In genomic region chr9:86281577-86282076, GRCh38 we compare ENCODE assay signal across 8 cellular contexts. TPM values are rescaled to one million over a fixed set of nuclear protein-coding genes. Genes with fewer than 3 reads are reported as not detected.
A peak's percentile ranks its signal among the peaks of the same experiment; 100 is the strongest.
DNase-seq lines count a peak whose midpoint lies in the region; ATAC-seq and TF ChIP-seq lines count a peak whose summit lies in the region.

No MANE protein-coding gene starts in this region.

- no CpG with 5 or more reads among the region's 31 CpGs for WGBS in neuronal stem cell (ENCODE audit: extremely low coverage in 2 of 2, insufficient read length in 2 of 2, insufficient replicate concordance in 1 of 2), 2 donors

- POLR2A ChIA-PET in RWPE1 (lab: Yijun Ruan, JAX; ENCODE audit: low non-redundant PET) = interaction anchor here (1.4 kb wide), 1 partner anchor 18 kb away, joined by 4 read pairs; no protein-coding TSS in a partner anchor

- peak overlapping the region; percentile 39 for H3K14ac ChIP-seq in neuronal stem cell (ENCODE audit: low read length)

- H3K4me2 ChIP-seq in neuronal stem cell (ENCODE audit: insufficient read depth, low read length, poor library complexity, severe bottlenecking) = peak overlapping the region; percentile 46

- no peaks in the 10 kb centered on the region for H3K9me3 ChIP-seq in neuronal stem cell (replicated peaks in 1 of 2; ENCODE audit: control insufficient read depth in 2 of 2, insufficient read depth in 1 of 2, low read depth in 1 of 2, low read length in 2 of 2)

- H3K27ac Mint-ChIP-seq in activated T-cell treated with anti-CD3 and anti-CD28 coated beads, Interleukin-2, amount 50 U/mL, for 24 hours = peak overlapping the region; percentile 99

- no peak overlapping the region for H4K91ac ChIP-seq in neuronal stem cell (ENCODE audit: low read depth, low read length, poor library complexity)

- no peaks in the 10 kb centered on the region for H3K27me3 ChIP-seq in neuronal stem cell (ENCODE audit: control insufficient read depth in 3 of 3, insufficient read depth in 3 of 3, low read depth in 1 of 3, low read length in 3 of 3)

- peaks cover 9 to 21% of the 10 kb centered on the region in 2 donors for H3K4me1 ChIP-seq in neuronal stem cell (ENCODE audit: control insufficient read depth in 2 of 2, insufficient read depth in 1 of 2, low read depth in 1 of 2, low read length in 2 of 2)

- H2BK120ac ChIP-seq in neuronal stem cell (ENCODE audit: low read depth, low read length) = no peak overlapping the region

- H3K27ac ChIP-seq in RWPE1 = peak overlapping the region; percentile 94
- H3K27ac ChIP-seq in neuronal stem cell (replicated peaks; ENCODE audit: low read length) = peak overlapping the region; percentile 79

- H3K4me1 Mint-ChIP-seq in activated T-cell treated with anti-CD3 and anti-CD28 coated beads, Interleukin-2, amount 50 U/mL, for 24 hours (ENCODE audit: low read depth) = peaks cover 59% of the 10 kb centered on the region

- peaks cover 0 to 13% of the 10 kb centered on the region in 2 donors for H3K36me3 ChIP-seq in neuronal stem cell (replicated peaks in 1 of 2; ENCODE audit: control insufficient read depth in 2 of 2, insufficient read depth in 2 of 2, low read length in 2 of 2)

- H3K23ac ChIP-seq in neuronal stem cell (ENCODE audit: low read depth, low read length, poor library complexity) = peak overlapping the region; percentile 45

- H3K79me1 ChIP-seq in neuronal stem cell (ENCODE audit: low read depth, low read length) = no peaks in the 10 kb centered on the region

- H2BK5ac ChIP-seq in neuronal stem cell (ENCODE audit: low read length) = peak overlapping the region; percentile 85

- DNase-seq in activated T-cell treated with anti-CD3 and anti-CD28 coated beads, Interleukin-2, amount 50 U/mL, for 24 hours = peak; percentile 84
- no peak for DNase-seq in activated T-cell treated with anti-CD3 and anti-CD28 coated beads, Interleukin-2, amount 50 U/mL, for 48 hours
- DNase-seq in RWPE1 (ENCODE audit: low spot score) (no peak), epithelial cell of esophagus (ENCODE audit: low read depth) (peak; percentile 27), neuronal stem cell (ENCODE audit: low spot score) (peak; percentile 60), UCSD-AML1 (lab: John Stamatoyannopoulos, UW; ENCODE audit: unreplicated experiment) (no peak), hippocampal formation (lab: John Stamatoyannopoulos, UW) (no peak)

- H3K36me3 Mint-ChIP-seq in activated T-cell treated with anti-CD3 and anti-CD28 coated beads, Interleukin-2, amount 50 U/mL, for 24 hours (ENCODE audit: low read depth) = peaks cover 48% of the 10 kb centered on the region

- peak overlapping the region; percentile 99 for H2AFZ ChIP-seq in neuronal stem cell (ENCODE audit: low read length)

- peak overlapping the region; percentile 96 for H3K18ac ChIP-seq in neuronal stem cell (ENCODE audit: low read length)

- no peak overlapping the region for H2BK12ac ChIP-seq in neuronal stem cell (ENCODE audit: low read length)

- ATAC-seq in HG02885 (IDR thresholded peaks at IDR 0.05; ENCODE audit: poor library complexity, unreplicated experiment) = peak; percentile 34

- H2AK5ac ChIP-seq in neuronal stem cell (ENCODE audit: low read depth, low read length) = no peak overlapping the region

- H3K9ac ChIP-seq in neuronal stem cell (ENCODE audit: low read depth, low read length, poor library complexity) = peak overlapping the region; percentile 95

- H4K8ac ChIP-seq in neuronal stem cell (ENCODE audit: low read depth, low read length) = no peak overlapping the region

- H3K4me3 ChIP-seq in epithelial cell of esophagus (ENCODE audit: low read length) (peak overlapping the region; percentile 78), neuronal stem cell (ENCODE audit: low read length in 2 of 2) (peak overlapping the region; percentile 80 to 95)

- H3K4me3 Mint-ChIP-seq in activated T-cell treated with anti-CD3 and anti-CD28 coated beads, Interleukin-2, amount 50 U/mL, for 24 hours = peak overlapping the region; percentile 82

- CTCF ChIA-PET in RWPE1 (lab: Yijun Ruan, JAX) = no interaction called here

- no peak for TF ChIP-seq CTCF in RWPE1 (conservative IDR thresholded peaks at IDR 0.05; ENCODE audit: low read depth)
- TF ChIP-seq CTCF in epithelial cell of esophagus (IDR thresholded peaks at IDR 0.05; ENCODE audit: insufficient read depth, low read depth, low read length, missing control alignments) = no peak

- no peak overlapping the region for H2BK15ac ChIP-seq in neuronal stem cell (ENCODE audit: low read length)

- H3K9me3 Mint-ChIP-seq in activated T-cell treated with anti-CD3 and anti-CD28 coated beads, Interleukin-2, amount 50 U/mL, for 24 hours = no peaks in the 10 kb centered on the region

- H3K27me3 Mint-ChIP-seq in activated T-cell treated with anti-CD3 and anti-CD28 coated beads, Interleukin-2, amount 50 U/mL, for 24 hours = no peaks in the 10 kb centered on the region

- no peak overlapping the region for H3K4ac ChIP-seq in neuronal stem cell (ENCODE audit: low read length)

RNA-seq across cellular contexts. Expression of gene ISCA1, which starts 0.7 kb away (rescaled TPM):
- polyA plus RNA-seq in neuronal stem cell (2013, experiment 1 of 2) = 21.0 TPM
- 21.0 TPM for polyA plus RNA-seq in neuronal stem cell (2013, experiment 2 of 2)

RNA-seq across cellular contexts. Expression of gene C9orf153, which starts 22.2 kb away (rescaled TPM):
- polyA plus RNA-seq in neuronal stem cell (2013, experiment 1 of 2) = 0.08 TPM
- polyA plus RNA-seq in neuronal stem cell (2013, experiment 2 of 2) = 0.07 TPM

Comparison
In these comparisons a context has a peak if more than half of its experiments do, and no peak if none do; other contexts are left out.
1. DNase-seq: peak in activated T-cell treated with anti-CD3 and anti-CD28 coated beads, Interleukin-2, amount 50 U/mL, for 24 hours (single experiment), epithelial cell of esophagus (single experiment) and neuronal stem cell (single experiment); none in activated T-cell treated with anti-CD3 and anti-CD28 coated beads, Interleukin-2, amount 50 U/mL, for 48 hours (0 of 2), RWPE1 (single experiment), UCSD-AML1 (single experiment) and hippocampal formation (0 of 2).